Comparison of ENCODE assay signal across 8 cellular contexts in the genomic region with DNA sequence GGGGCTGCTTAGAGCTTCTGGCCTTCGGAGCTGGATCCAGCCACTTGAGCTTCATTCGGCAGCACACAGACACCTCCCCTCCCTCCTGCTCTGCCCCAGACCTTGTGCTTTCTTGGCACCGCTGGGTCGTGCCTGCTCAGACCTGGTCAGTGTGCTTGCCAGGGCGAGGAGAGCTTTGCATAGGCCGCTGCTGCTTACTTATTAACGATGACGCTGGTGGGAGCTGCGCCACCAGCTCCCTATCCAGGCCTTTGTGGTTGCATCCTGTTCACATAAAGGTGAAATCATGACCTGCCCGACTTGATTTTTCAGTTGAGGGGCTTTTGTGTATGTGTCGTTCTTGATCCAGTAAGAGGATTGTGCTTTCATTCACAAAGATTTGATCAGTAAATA.
DNase-seq lines count a peak whose midpoint lies in the region; ATAC-seq lines count a peak whose summit lies in the region.

No MANE protein-coding gene starts in this region.

- H3K27ac ChIP-seq in mesenchymal stem cell (ENCODE audit: low read length, poor library complexity, severe bottlenecking): no peak overlapping the region

- peaks cover 65% of the 10 kb centered on the region for H3K4me1 Mint-ChIP-seq in stimulated activated naive CD8-positive, alpha-beta T cell treated with anti-CD3 and anti-CD28 coated beads, Interleukin-15, Interleukin-2, amounts not matched to agents 100 ng/mL and 50 ng/mL, for 24 hours (ENCODE audit: low read depth)

- no peak overlapping the region for H3K4ac ChIP-seq in mesenchymal stem cell (ENCODE audit: low read depth in 1 of 2, low read length in 2 of 2)

- ATAC-seq in stimulated activated naive CD8-positive, alpha-beta T cell treated with anti-CD3 and anti-CD28 coated beads, Interleukin-15, Interleukin-2, amounts not matched to agents 100 U/mL and 50 U/mL, for 24 hours: no peak
- peak; percentile 42 for ATAC-seq in HG03442 (IDR thresholded peaks at IDR 0.05; ENCODE audit: unreplicated experiment)

- peak overlapping the region; percentile 65 for H3K27ac Mint-ChIP-seq in stimulated activated naive CD8-positive, alpha-beta T cell treated with anti-CD3 and anti-CD28 coated beads, Interleukin-15, Interleukin-2, amounts not matched to agents 100 ng/mL and 50 ng/mL, for 24 hours

- no peaks in the 10 kb centered on the region for H3K9me3 ChIP-seq in mesenchymal stem cell (ENCODE audit: control insufficient read depth, low read length)

- no peak overlapping the region for H2AK5ac ChIP-seq in mesenchymal stem cell (ENCODE audit: low read length, severe bottlenecking)

- H4K8ac ChIP-seq in mesenchymal stem cell (ENCODE audit: low read length): no peak overlapping the region

- H3K23ac ChIP-seq in mesenchymal stem cell (ENCODE audit: low read length in 2 of 2): no peak overlapping the region

- no peaks in the 10 kb centered on the region for H3K9me3 Mint-ChIP-seq in stimulated activated naive CD8-positive, alpha-beta T cell treated with anti-CD3 and anti-CD28 coated beads, Interleukin-15, Interleukin-2, amounts not matched to agents 100 ng/mL and 50 ng/mL, for 24 hours

- H3K27me3 Mint-ChIP-seq in stimulated activated naive CD8-positive, alpha-beta T cell treated with anti-CD3 and anti-CD28 coated beads, Interleukin-15, Interleukin-2, amounts not matched to agents 100 ng/mL and 50 ng/mL, for 24 hours: no peaks in the 10 kb centered on the region

- peaks cover 0 to 4% of the 10 kb centered on the region in 2 experiments for H3K36me3 ChIP-seq in mesenchymal stem cell (ENCODE audit: control insufficient read depth in 1 of 2, insufficient read depth in 2 of 2, low read depth in 1 of 2, low read length in 2 of 2)

- 94% methylated on average over 11 of the region's 11 CpGs for WGBS in mesenchymal stem cell

- H2BK5ac ChIP-seq in mesenchymal stem cell (ENCODE audit: low read depth, low read length, poor library complexity, severe bottlenecking): no peak overlapping the region

- H3K27me3 ChIP-seq in mesenchymal stem cell (ENCODE audit: control insufficient read depth in 1 of 2, insufficient read depth in 1 of 2, low read length in 2 of 2): no peaks in the 10 kb centered on the region

- no peak overlapping the region for H3K14ac ChIP-seq in mesenchymal stem cell (ENCODE audit: low read length in 2 of 2)

- no peak overlapping the region for H3K9ac ChIP-seq in mesenchymal stem cell (ENCODE audit: low read length)

- no peak overlapping the region for H2BK12ac ChIP-seq in mesenchymal stem cell (ENCODE audit: low read length in 2 of 2)

- DNase-seq in stimulated activated naive CD8-positive, alpha-beta T cell treated with anti-CD3 and anti-CD28 coated beads, Interleukin-15, Interleukin-2, amounts not matched to agents 100 U/mL and 50 U/mL, for 24 hours: no peak
- DNase-seq in amygdala (lab: John Stamatoyannopoulos, UW) (peak in 39 of 56 donors; percentile 14 to 85 (median 52)), mesenchymal stem cell (no peak), 8988T (no peak), NCI-H82 treated with DMSO at 0.1 percent for 48 hours (lab: John Stamatoyannopoulos, UW; ENCODE audit: unreplicated experiment) (no peak)
- no peak for DNase-seq in activated CD8-positive, alpha-beta memory T cell treated with anti-CD3 and anti-CD28 coated beads, Interleukin-2, amount 50 U/mL, for 4 hours

- H3K18ac ChIP-seq in mesenchymal stem cell (ENCODE audit: low read depth in 1 of 2, low read length in 2 of 2): no peak overlapping the region

- no peak overlapping the region for H3K4me3 ChIP-seq in mesenchymal stem cell (ENCODE audit: insufficient read depth in 1 of 2, low read depth in 1 of 2, low read length in 2 of 2)

- H2BK15ac ChIP-seq in mesenchymal stem cell (ENCODE audit: low read depth, poor library complexity, severe bottlenecking): no peak overlapping the region

- peak overlapping the region; percentile 47 for H4K91ac ChIP-seq in mesenchymal stem cell (ENCODE audit: low read length)

- no peak overlapping the region for H2AFZ ChIP-seq in mesenchymal stem cell (ENCODE audit: low read depth, low read length)

- H3K4me3 Mint-ChIP-seq in stimulated activated naive CD8-positive, alpha-beta T cell treated with anti-CD3 and anti-CD28 coated beads, Interleukin-15, Interleukin-2, amounts not matched to agents 100 ng/mL and 50 ng/mL, for 24 hours: peak overlapping the region; percentile 49

- peaks cover 22% of the 10 kb centered on the region for H3K36me3 Mint-ChIP-seq in stimulated activated naive CD8-positive, alpha-beta T cell treated with anti-CD3 and anti-CD28 coated beads, Interleukin-15, Interleukin-2, amounts not matched to agents 100 ng/mL and 50 ng/mL, for 24 hours (ENCODE audit: low read depth)

- peaks cover 5% of the 10 kb centered on the region for H3K4me1 ChIP-seq in mesenchymal stem cell (ENCODE audit: control insufficient read depth, insufficient read depth, low read depth, low read length)

- peaks cover 45% of the 10 kb centered on the region for H3K79me1 ChIP-seq in mesenchymal stem cell (replicated peaks; ENCODE audit: low read length, poor library complexity, severe bottlenecking)

- no peak overlapping the region for H3K4me2 ChIP-seq in mesenchymal stem cell (ENCODE audit: low read length, poor library complexity, severe bottlenecking)

- H2BK120ac ChIP-seq in mesenchymal stem cell (ENCODE audit: low read depth, low read length): no peak overlapping the region

Comparison
In these comparisons a context has a peak if more than half of its experiments do, and no peak if none do; other contexts are left out.
1. DNase-seq: peak in amygdala (39 of 56); none in stimulated activated naive CD8-positive, alpha-beta T cell treated with anti-CD3 and anti-CD28 coated beads, Interleukin-15, Interleukin-2, amounts not matched to agents 100 U/mL and 50 U/mL, for 24 hours (single experiment), mesenchymal stem cell (single experiment), 8988T (single experiment), NCI-H82 treated with DMSO at 0.1 percent for 48 hours (single experiment) and activated CD8-positive, alpha-beta memory T cell treated with anti-CD3 and anti-CD28 coated beads, Interleukin-2, amount 50 U/mL, for 4 hours (single experiment).